8 cellular contexts compared by ENCODE assay signal in the genomic region with DNA sequence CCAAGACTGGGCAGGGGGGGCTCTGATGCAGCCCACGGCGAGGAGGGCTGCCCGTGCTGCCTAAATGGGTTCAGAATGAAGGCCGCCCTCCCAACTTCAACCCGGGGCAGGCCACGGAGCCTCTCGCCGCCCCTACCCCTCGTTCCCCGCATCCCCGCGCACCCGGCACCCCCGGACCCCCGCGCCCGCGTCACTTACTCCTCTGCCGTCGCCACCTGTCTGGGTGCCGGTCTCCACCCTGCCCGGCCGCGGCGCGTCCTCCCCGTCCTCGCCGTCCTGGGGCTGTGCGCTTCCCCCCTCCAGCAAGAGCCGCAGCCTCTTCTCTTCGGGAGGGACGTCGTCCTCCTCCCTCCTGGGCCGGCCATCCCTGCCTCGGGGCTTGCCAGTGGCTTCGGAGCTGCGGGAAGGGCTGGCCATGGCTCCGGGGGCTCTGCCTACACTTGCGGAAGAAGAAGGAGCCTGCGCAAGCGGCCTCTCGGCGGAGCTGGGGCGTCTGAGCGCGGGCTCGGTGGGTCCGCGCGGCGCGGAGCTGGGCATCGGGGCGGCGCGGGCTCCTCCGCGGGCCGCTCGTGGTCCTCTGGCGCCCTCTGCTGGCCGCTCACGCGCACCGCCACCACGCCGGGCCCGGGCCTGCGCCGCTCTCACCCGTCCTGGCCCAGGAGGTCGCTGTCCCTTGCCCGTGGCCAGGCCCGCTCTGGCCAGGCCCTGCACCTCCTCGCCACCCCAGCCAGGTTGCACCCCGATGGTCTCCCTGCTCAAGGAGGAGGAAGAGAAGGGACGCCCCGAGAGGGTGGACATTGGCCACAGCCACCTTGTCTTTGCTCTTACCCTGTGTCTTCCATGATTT. TPM values are rescaled to one million over a fixed set of nuclear protein-coding genes. Genes with fewer than 3 reads are reported as not detected.
DNase-seq lines count a peak whose midpoint lies in the region; TF ChIP-seq lines count a peak whose summit lies in the region.
"Not testable (repeated sequence)": the region's sequence is repeated elsewhere in the genome, so short reads cannot be mapped to it uniquely, and the experiment has no call there.

No MANE protein-coding gene starts in this region.

- TF ChIP-seq EP300 in tibial nerve (IDR thresholded peaks at IDR 0.05): not testable (repeated sequence)

- intact Hi-C loops in dorsolateral prefrontal cortex (cut with DNase I): loop anchor here in 1 of 2 donors (10.0 kb wide), 3 partner anchors 162 to 362 kb away; partner anchors contain the start of gene FOXJ2

- H3K4me3 ChIP-seq in dorsolateral prefrontal cortex (peak overlapping the region in 58 of 59 donors; percentile 19 to 66 (median 48)), kidney epithelial cell (ENCODE audit: low read depth, low read length) (peak overlapping the region; percentile 30), skeletal muscle cell (ENCODE audit: low read depth, low read length) (peak overlapping the region; percentile 41), tibial nerve (peak overlapping the region; percentile 22 to 46 (median 38))

- H3K9me3 ChIP-seq in tibial nerve: not testable (repeated sequence)

- not testable (repeated sequence) for TF ChIP-seq POLR2A in tibial nerve (IDR thresholded peaks at IDR 0.05)

- not testable (repeated sequence) for H3K36me3 ChIP-seq in kidney epithelial cell (ENCODE audit: control insufficient read depth, insufficient read depth, low read length); tibial nerve

- WGBS in tibial nerve, 2 donors: 0 to 5% methylated on average over 8 to 45 of the region's 79 CpGs

- DNase-seq in ELF-1 (ENCODE audit: low read depth, low spot score) (peak; percentile 90), HuH-7.5 (ENCODE audit: low spot score) (peak; percentile 20), RPMI7951 (ENCODE audit: low read depth) (peak; percentile 22), activated T-cell treated with anti-CD3 and anti-CD28 coated beads for 1 hour (ENCODE audit: low read depth) (peak; percentile 64), dorsolateral prefrontal cortex (peak in 8 of 10 donors; percentile 12 to 79 (median 54)), tibial nerve (ENCODE audit: low spot score in 2 of 2) (peak in 1 of 2 donors; percentile 40)
- not testable (repeated sequence) for DNase-seq in kidney epithelial cell (ENCODE audit: low read depth); skeletal muscle cell (ENCODE audit: low read depth)

- not testable (repeated sequence) for H3K27ac ChIP-seq in dorsolateral prefrontal cortex, tibial nerve

- H3K4me1 ChIP-seq in tibial nerve: not testable (repeated sequence)

- not testable (repeated sequence) for H3K27me3 ChIP-seq in dorsolateral prefrontal cortex; kidney epithelial cell (ENCODE audit: control insufficient read depth, insufficient read depth, low read length); tibial nerve

- TF ChIP-seq CTCF in dorsolateral prefrontal cortex (IDR thresholded peaks at IDR 0.05 in 54 of 56, conservative IDR thresholded peaks at IDR 0.05 in 2 of 56; ENCODE audit: low read depth in 1 of 56, partially characterized antibody in 56 of 56): peak in 50 of 56 donors; percentile 21 to 91 (median 59)
- TF ChIP-seq CTCF in kidney epithelial cell (IDR thresholded peaks at IDR 0.05; ENCODE audit: insufficient read depth, low read length, poor library complexity, severe bottlenecking): peak; percentile 6
- TF ChIP-seq CTCF in tibial nerve (IDR thresholded peaks at IDR 0.05): peak; percentile 14 to 77 (median 54)

RNA-seq across cellular contexts. Expression of gene CLEC6A, which starts 59.3 kb away (rescaled TPM):
- not detected in 2 replicates for total RNA-seq in RPMI7951 (2014; rRNA removed; shearing (Covaris generic))
- total RNA-seq in dorsolateral prefrontal cortex (under 1 TPM in 1 of 120 experiments, not detected in 119; 0.59 TPM), kidney epithelial cell (not detected in 2 replicates), tibial nerve (not detected)

Comparison
In these comparisons a context has a peak if more than half of its experiments do, and no peak if none do; other contexts are left out.
1. CTCF ChIP-seq: peak in every context shown above with its lines; median percentile 59 in dorsolateral prefrontal cortex; 54 in tibial nerve; 6 in kidney epithelial cell.